ENCODE assay signal across 16 cellular contexts in genomic region chr19:33271246-33272021, GRCh38. TPM values are rescaled to one million over a fixed set of nuclear protein-coding genes. Genes with fewer than 3 reads are reported as not detected.
DNase-seq lines count a peak whose midpoint lies in the region; FAIRE-seq and TF ChIP-seq lines count a peak whose summit lies in the region.
"Had no signal": no experiment of that assay in that cellular context is flagged by ENCODE, and none has a peak within 500 bp of the region (broad histone marks: within the 10 kb centered on the region; RNA-seq: fewer than 3 reads in every experiment).

No MANE protein-coding gene starts in this region.

- H3K36me3 ChIP-seq in BLaER1 (no peaks in the 10 kb centered on the region), HEK293 (ENCODE audit: control insufficient read depth in 2 of 2, insufficient read depth in 1 of 2, low read length in 2 of 2) (no peaks in the 10 kb centered on the region), SJCRH30 (no peaks in the 10 kb centered on the region), kidney (ENCODE audit: control insufficient read depth in 1 of 2, insufficient read depth in 2 of 2, low read length in 2 of 2) (no peaks in the 10 kb centered on the region)

- peak; percentile 71 to 79 for DNase-seq in SJCRH30
- DNase-seq in kidney, result peak; percentile 56
- DNase-seq in SHP77 (lab: John Stamatoyannopoulos, UW), result no peak
- no peak for DNase-seq in NCI-H1105 treated with DMSO at 0.1 percent for 48 hours (lab: John Stamatoyannopoulos, UW)
- DNase-seq in dermis blood vessel endothelial cell, result no peak
- DNase-seq: CD4-positive, CD25-positive, alpha-beta regulatory T cell; DMS79 had no signal

- no peak overlapping the region for H3K9ac ChIP-seq in BLaER1
- no peak overlapping the region for H3K9ac ChIP-seq in kidney (ENCODE audit: low read length in 2 of 2)
- H3K9ac ChIP-seq: KMS-11 had no signal

- H3K9me3 ChIP-seq in BLaER1, result no peaks in the 10 kb centered on the region
- H3K9me3 ChIP-seq in HEK293 (ENCODE audit: control insufficient read depth, insufficient read depth, low read depth, low read length), result no peaks in the 10 kb centered on the region
- H3K9me3 ChIP-seq in SJCRH30 (replicated peaks), result no peaks in the 10 kb centered on the region
- H3K9me3 ChIP-seq in kidney (ENCODE audit: control insufficient read depth in 1 of 2, low read length in 2 of 2), result no peaks in the 10 kb centered on the region

- no peak overlapping the region for H3K27ac ChIP-seq in BLaER1
- H3K27ac ChIP-seq in HEK293 (ENCODE audit: extremely low read depth, low read depth, low read length), result no peak overlapping the region
- peak overlapping the region; percentile 17; the same call in 1 of the 2 replicates for H3K27ac ChIP-seq in SJCRH30
- H3K27ac ChIP-seq in kidney (ENCODE audit: low read depth in 2 of 2, low read length in 2 of 2), result no peak overlapping the region
- H3K27ac ChIP-seq: KMS-11 had no signal

- no peak for TF ChIP-seq CTCF in HEK293 (tag by site-specific recombination; IDR thresholded peaks at IDR 0.05)
- TF ChIP-seq CTCF in kidney (IDR thresholded peaks at IDR 0.05; ENCODE audit: borderline replicate concordance, extremely low read depth, insufficient read depth), result no peak

- POLR2A ChIA-PET in HEK293 (lab: Yijun Ruan, JAX), result no interaction called here

- no peak for FAIRE-seq in kidney (lab: Jason Lieb, UNC)
- FAIRE-seq: GM12892, GM19239, H54 had no signal

- CTCF ChIA-PET in HEK293 (lab: Yijun Ruan, JAX), result interaction anchor here (0.6 to 2.4 kb wide), 6 partner anchors 9 to 1696 kb away, joined by 3 to 9 read pairs (median 4); no protein-coding TSS in a partner anchor

- H4K20me1 ChIP-seq in BLaER1, result no peaks in the 10 kb centered on the region

- H3K27me3 ChIP-seq in BLaER1, result no peaks in the 10 kb centered on the region
- H3K27me3 ChIP-seq in SJCRH30, result no peaks in the 10 kb centered on the region

- H3K4me3 ChIP-seq in BLaER1 (no peak overlapping the region), HEK293 (ENCODE audit: low read depth, low read length) (no peak overlapping the region), SJCRH30 (peak overlapping the region; percentile 10; the same call in 1 of the 2 replicates), kidney (ENCODE audit: low read length in 2 of 2) (no peak overlapping the region)

- H3K4me2 ChIP-seq in BLaER1, result peak overlapping the region; percentile 25; the same call in 1 of the 2 replicates
- H3K4me2 ChIP-seq: KMS-11 had no signal

- peaks cover 83% of the 10 kb centered on the region for H3K4me1 ChIP-seq in BLaER1
- H3K4me1 ChIP-seq in HEK293 (ENCODE audit: control insufficient read depth, insufficient read depth, low read length), result peaks cover 10% of the 10 kb centered on the region
- peaks cover 34% of the 10 kb centered on the region for H3K4me1 ChIP-seq in SJCRH30
- peaks cover 0 to 3% of the 10 kb centered on the region in 2 donors for H3K4me1 ChIP-seq in kidney (ENCODE audit: control insufficient read depth in 1 of 2, insufficient read depth in 1 of 2, low read depth in 1 of 2, low read length in 2 of 2)

- intact Hi-C loops in kidney (cut with DNase I), result no loop called here

TF ChIP-seq in HEK293, 187 proteins besides CTCF, POLR2A, EP300 and RAD21:
- no peak for TF ChIP-seq ZFP41 (tag by site-specific recombination; IDR thresholded peaks at IDR 0.05; ENCODE audit: borderline replicate concordance)
- TF ChIP-seq KLF1 (tag by site-specific recombination; IDR thresholded peaks at IDR 0.05), result 0 out of 2 replicates have a peak, but pooled peaks have one; percentile 38
- peak; percentile 47; the same call in 1 of the 2 replicates for TF ChIP-seq KLF9 (tag by site-specific recombination; IDR thresholded peaks at IDR 0.05; ENCODE audit: low read depth)
- TF ChIP-seq KLF7 (tag by site-specific recombination; IDR thresholded peaks at IDR 0.05; ENCODE audit: borderline replicate concordance), result 0 out of 2 replicates have a peak, but pooled peaks have one; percentile 64
TF ChIP-seq in HEK293: peak in this region for 3.

RNA-seq across cellular contexts. Expression of gene CEBPA, which starts 30.9 kb away (rescaled TPM):
- 5.8 and 5.9 TPM in 2 replicates for total RNA-seq in SJCRH30 (2014; rRNA removed; shearing (Covaris generic))
- total RNA-seq in kidney (7.1 TPM), dermis blood vessel endothelial cell (0.17 and 0.19 TPM in 2 replicates)
- polyA plus RNA-seq in kidney (ENCODE audit: insufficient read depth, low read depth, low replicate concordance), result 6.6 TPM

RNA-seq across cellular contexts. Expression of gene SLC7A10, which starts 45.8 kb away (rescaled TPM):
- not detected in 2 replicates for total RNA-seq in SJCRH30 (2014; rRNA removed; shearing (Covaris generic))
- total RNA-seq in kidney, result not detected
- 0.41 TPM for polyA plus RNA-seq in kidney (ENCODE audit: insufficient read depth, low read depth, low replicate concordance)
- 0.17 TPM in 1 of 2 replicates, not detected in the other for total RNA-seq in dermis blood vessel endothelial cell
- total RNA-seq: CD4-positive, CD25-positive, alpha-beta regulatory T cell; G401 had no signal
- polyA plus RNA-seq: BJ, IgD-negative memory B cell had no signal

Comparison
In these comparisons a context has a peak if more than half of its experiments do, and no peak if none do; other contexts are left out.
1. DNase-seq: peak in SJCRH30 (2 of 2) and kidney (single experiment); none in SHP77 (0 of 2), NCI-H1105 treated with DMSO at 0.1 percent for 48 hours (single experiment) and dermis blood vessel endothelial cell (single experiment).